9 cellular contexts compared by ENCODE assay signal in the genomic region with DNA sequence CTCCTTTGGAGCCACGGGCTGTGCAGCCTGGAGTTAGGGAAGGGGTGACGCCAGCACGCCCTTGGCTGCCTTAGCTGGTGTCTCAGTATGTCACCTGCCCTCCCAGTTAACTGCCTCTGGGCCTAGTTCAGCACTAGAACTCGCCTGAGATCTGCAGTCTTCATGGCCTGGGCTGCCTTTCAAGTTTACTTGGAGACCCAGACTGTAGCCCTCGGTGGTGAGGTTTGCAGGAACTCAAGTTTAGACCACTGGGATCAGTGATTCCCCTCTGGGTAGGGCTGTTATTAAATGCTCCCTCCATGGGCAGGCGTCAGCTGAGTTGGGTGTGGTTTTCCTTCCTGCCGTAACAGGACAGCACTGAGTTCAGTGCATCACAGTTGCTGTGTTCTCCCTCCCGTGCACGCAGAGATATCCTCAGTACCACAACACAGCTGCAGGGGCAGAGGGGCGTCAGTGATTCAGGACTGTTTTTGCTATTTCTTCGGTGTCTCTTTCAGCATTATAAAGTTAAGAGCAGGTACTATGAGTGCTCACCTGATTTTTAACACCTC. TPM values are rescaled to one million over a fixed set of nuclear protein-coding genes. Genes with fewer than 3 reads are reported as not detected.
DNase-seq lines count a peak whose midpoint lies in the region; ATAC-seq and TF ChIP-seq lines count a peak whose summit lies in the region.
"Had no signal": no experiment of that assay in that cellular context is flagged by ENCODE, and none has a peak within 500 bp of the region (broad histone marks: within the 10 kb centered on the region; RNA-seq: fewer than 3 reads in every experiment).

No MANE protein-coding gene starts in this region.

- peak; percentile 53 to 70 for DNase-seq in SJCRH30
- DNase-seq in activated naive CD8-positive, alpha-beta T cell treated with anti-CD3 and anti-CD28 coated beads, Interleukin-2, amount 50 U/mL, for 16 hours (ENCODE audit: low read depth, low spot score): peak; percentile 14
- DNase-seq in trophoblast cell: peak; percentile 9 to 34
- DNase-seq in testis: no peak
- no peak for DNase-seq in tibial artery
- no peak for DNase-seq in NCI-H1694 (lab: John Stamatoyannopoulos, UW)
- no peak for DNase-seq in AG20443 (ENCODE audit: low spot score)
- DNase-seq: NCI-H2081 treated with DMSO at 0.1 percent for 48 hours had no signal

- no peaks in the 10 kb centered on the region for H3K27me3 ChIP-seq in SJCRH30
- no peaks in the 10 kb centered on the region for H3K27me3 ChIP-seq in trophoblast cell (ENCODE audit: insufficient read depth, low read length)
- no peaks in the 10 kb centered on the region for H3K27me3 ChIP-seq in testis
- no peaks in the 10 kb centered on the region for H3K27me3 ChIP-seq in tibial artery

- intact Hi-C loops in testis (cut with DNase I; ENCODE audit: low total_unique reads): no loop called here
- intact Hi-C loops in tibial artery (cut with DNase I; ENCODE audit: low total_unique reads): loop anchor here (10.0 kb wide), 1 partner anchor 619 kb away; no protein-coding TSS in a partner anchor

- ATAC-seq in GM21423 (IDR thresholded peaks at IDR 0.05; ENCODE audit: unreplicated experiment): peak; percentile 58

- no peak for TF ChIP-seq CTCF in testis (IDR thresholded peaks at IDR 0.05)
- TF ChIP-seq CTCF in tibial artery (IDR thresholded peaks at IDR 0.05): no peak

- H3K9ac ChIP-seq in trophoblast cell (ENCODE audit: low read length): no peak overlapping the region

- TF ChIP-seq POLR2A in testis (IDR thresholded peaks at IDR 0.05): no peak

- H4K91ac ChIP-seq in trophoblast cell (ENCODE audit: low read depth, low read length): no peak overlapping the region

- no peaks in the 10 kb centered on the region for H3K9me3 ChIP-seq in SJCRH30 (replicated peaks)
- H3K9me3 ChIP-seq in trophoblast cell (ENCODE audit: insufficient read depth, low read depth, low read length): no peaks in the 10 kb centered on the region
- no peaks in the 10 kb centered on the region for H3K9me3 ChIP-seq in testis
- H3K9me3 ChIP-seq in tibial artery: no peaks in the 10 kb centered on the region

- no peaks in the 10 kb centered on the region for H3K79me1 ChIP-seq in trophoblast cell (ENCODE audit: low read length)

- no peak overlapping the region for H2BK120ac ChIP-seq in trophoblast cell (ENCODE audit: insufficient read depth, low read length, poor library complexity)

- no peak overlapping the region for H3K4me3 ChIP-seq in SJCRH30
- H3K4me3 ChIP-seq in trophoblast cell (ENCODE audit: low read depth, low read length): no peak overlapping the region
- H3K4me3 ChIP-seq in testis: no peak overlapping the region
- no peak overlapping the region for H3K4me3 ChIP-seq in tibial artery

- no peak overlapping the region for H3K4me2 ChIP-seq in trophoblast cell (ENCODE audit: low read length)

- no peak overlapping the region for H4K12ac ChIP-seq in trophoblast cell (ENCODE audit: low read depth, low read length)

- H3K4ac ChIP-seq in trophoblast cell (ENCODE audit: low read depth, low read length): no peak overlapping the region

- H2BK12ac ChIP-seq in trophoblast cell (ENCODE audit: low read length): no peak overlapping the region

- H2AK5ac ChIP-seq in trophoblast cell (ENCODE audit: low read length): no peak overlapping the region

- H3K4me1 ChIP-seq in SJCRH30 (peaks cover 4% of the 10 kb centered on the region; the same call in 1 of the 2 replicates), trophoblast cell (ENCODE audit: control insufficient read depth in 1 of 2, insufficient read depth in 2 of 2, low read length in 2 of 2) (no peaks in the 10 kb centered on the region), testis (no peaks in the 10 kb centered on the region), tibial artery (no peaks in the 10 kb centered on the region)

- H2BK5ac ChIP-seq in trophoblast cell (ENCODE audit: low read depth, low read length, poor library complexity): no peak overlapping the region

- H3K18ac ChIP-seq in trophoblast cell (ENCODE audit: low read length): no peak overlapping the region

- H3K27ac ChIP-seq in SJCRH30: no peak overlapping the region
- H3K27ac ChIP-seq in trophoblast cell (ENCODE audit: low read depth, low read length): no peak overlapping the region
- H3K27ac ChIP-seq in testis: no peak overlapping the region
- no peak overlapping the region for H3K27ac ChIP-seq in tibial artery

- H4K8ac ChIP-seq in trophoblast cell (ENCODE audit: low read depth, low read length): no peak overlapping the region

- no CpG with 5 or more reads among the region's 11 CpGs for WGBS in trophoblast cell (ENCODE audit: extremely low coverage, insufficient coverage, insufficient read length)
- WGBS in testis, 2 donors: 67 to 72% methylated on average over 7 to 11 of the region's 11 CpGs

- H2AFZ ChIP-seq in trophoblast cell (ENCODE audit: insufficient read depth, low read length, poor library complexity): no peak overlapping the region

- no peaks in the 10 kb centered on the region for H3K36me3 ChIP-seq in SJCRH30
- H3K36me3 ChIP-seq in trophoblast cell (ENCODE audit: control insufficient read depth in 1 of 2, insufficient read depth in 2 of 2, low read length in 2 of 2): no peaks in the 10 kb centered on the region
- H3K36me3 ChIP-seq in testis (ENCODE audit: low read depth, missing control alignments): no peaks in the 10 kb centered on the region
- H3K36me3 ChIP-seq in tibial artery: no peaks in the 10 kb centered on the region

- no peak overlapping the region for H3K14ac ChIP-seq in trophoblast cell (ENCODE audit: low read length)

- no peaks in the 10 kb centered on the region for H3K79me2 ChIP-seq in trophoblast cell (ENCODE audit: control insufficient read depth, insufficient read depth, low read length, poor library complexity)

- no peak overlapping the region for H3K23ac ChIP-seq in trophoblast cell (ENCODE audit: low read length)

RNA-seq across cellular contexts. Expression of a gene that starts 30.5 kb away (rescaled TPM):
- 7.8 and 9.5 TPM in 2 replicates for total RNA-seq in SJCRH30 (2014; rRNA removed; shearing (Covaris generic))
- polyA plus RNA-seq in trophoblast cell (2013): 41.9 and 45.7 TPM in 2 replicates
- 1 to 10 TPM in 1 of 2 donors, under 1 TPM in 1; 0.55 to 1.3 TPM for total RNA-seq in testis
- 2.0 TPM for polyA plus RNA-seq in testis (ENCODE audit: insufficient read depth, low read depth, low replicate concordance)

RNA-seq across cellular contexts. Expression of a gene that starts 49.0 kb away (rescaled TPM):
- 109 and 125 TPM in 2 replicates for total RNA-seq in SJCRH30 (2014; rRNA removed; shearing (Covaris generic))
- polyA plus RNA-seq in trophoblast cell (2013): 36.3 and 36.7 TPM in 2 replicates
- 100 to 1,000 TPM in 1 of 2 donors, 10 to 100 TPM in 1; 73.2 to 100 TPM for total RNA-seq in testis
- polyA plus RNA-seq in testis (ENCODE audit: insufficient read depth, low read depth, low replicate concordance): 87.6 TPM

Comparison
In these comparisons a context has a peak if more than half of its experiments do, and no peak if none do; other contexts are left out.
1. DNase-seq: peak in SJCRH30 (2 of 2), activated naive CD8-positive, alpha-beta T cell treated with anti-CD3 and anti-CD28 coated beads, Interleukin-2, amount 50 U/mL, for 16 hours (single experiment) and trophoblast cell (2 of 2); none in testis (single experiment), tibial artery (0 of 2), NCI-H1694 (single experiment) and AG20443 (single experiment).